ENCODE assay signal across 22 cellular contexts in genomic region chr5:72177538-72177937, GRCh38.
DNase-seq lines count a peak whose midpoint lies in the region; ATAC-seq and TF ChIP-seq lines count a peak whose summit lies in the region.
"Had no signal": no experiment of that assay in that cellular context is flagged by ENCODE, and none has a peak within 500 bp of the region (broad histone marks: within the 10 kb centered on the region; RNA-seq: fewer than 3 reads in every experiment).

No MANE protein-coding gene starts in this region.

- peaks cover 8 to 85% of the 10 kb centered on the region in 2 donors for H3K4me1 ChIP-seq in thoracic aorta (ENCODE audit: control insufficient read depth in 1 of 2, low read depth in 2 of 2)

- H3K9me3 Mint-ChIP-seq in HFFc6, result no peaks in the 10 kb centered on the region
- H3K9me3 Mint-ChIP-seq: activated naive CD4-positive, alpha-beta T cell treated with anti-CD3 and anti-CD28 coated beads, Interleukin-2, amount 50 U/mL, for 72 hours; effector memory CD8-positive, alpha-beta T cell had no signal

- no peak for TF ChIP-seq CTCF in HFFc6 (IDR thresholded peaks at IDR 0.05)
- TF ChIP-seq CTCF in thoracic aorta (IDR thresholded peaks at IDR 0.05), result no peak

- H3K36me3 Mint-ChIP-seq in HFFc6 (ENCODE audit: low read depth), result peaks cover 44% of the 10 kb centered on the region
- H3K36me3 Mint-ChIP-seq: activated naive CD4-positive, alpha-beta T cell treated with anti-CD3 and anti-CD28 coated beads, Interleukin-2, amount 50 U/mL, for 72 hours had no signal

- H3K27ac ChIP-seq in thoracic aorta, result peak overlapping the region; percentile 73 to 96
- H3K27ac ChIP-seq: BLaER1, HL-60, left lung had no signal

- ATAC-seq in GM19395 (IDR thresholded peaks at IDR 0.05; ENCODE audit: unreplicated experiment), result peak; percentile 76
- peak; percentile 86 for ATAC-seq in HG03460 (IDR thresholded peaks at IDR 0.05; ENCODE audit: unreplicated experiment)
- no peak for ATAC-seq in thoracic aorta (ENCODE audit: insufficient number of reproducible peaks, low FRiP score, low read depth)
- no peak for ATAC-seq in GM18519 (IDR thresholded peaks at IDR 0.05; ENCODE audit: low FRiP score, unreplicated experiment)
- ATAC-seq: activated naive CD4-positive, alpha-beta T cell treated with anti-CD3 and anti-CD28 coated beads, Interleukin-2, amount 50 U/mL, for 72 hours; effector memory CD8-positive, alpha-beta T cell; left lung had no signal

- H3K4me3 ChIP-seq in thoracic aorta, result no peak overlapping the region
- H3K4me3 ChIP-seq: BLaER1, left lung had no signal

- H3K9me3 ChIP-seq in thoracic aorta, result no peaks in the 10 kb centered on the region
- H3K9me3 ChIP-seq: BLaER1, left lung had no signal

- no peaks in the 10 kb centered on the region for H3K36me3 ChIP-seq in thoracic aorta
- H3K36me3 ChIP-seq: left lung had no signal

- H3K27me3 Mint-ChIP-seq in HFFc6 (ENCODE audit: insufficient read depth), result peaks cover 5% of the 10 kb centered on the region

- peaks cover 43% of the 10 kb centered on the region for H3K4me1 Mint-ChIP-seq in HFFc6 (ENCODE audit: low read depth)

- no peaks in the 10 kb centered on the region for H3K27me3 ChIP-seq in thoracic aorta (replicated peaks; ENCODE audit: insufficient read depth)
- H3K27me3 ChIP-seq: BLaER1 had no signal

- H3K4me3 Mint-ChIP-seq in HFFc6, result no peak overlapping the region
- H3K4me3 Mint-ChIP-seq: effector memory CD8-positive, alpha-beta T cell had no signal

- peak overlapping the region; percentile 16 for H3K27ac Mint-ChIP-seq in HFFc6
- H3K27ac Mint-ChIP-seq: effector memory CD8-positive, alpha-beta T cell had no signal

- DNase-seq in HFFc6 (no peak), thoracic aorta (ENCODE audit: low spot score) (no peak), SKM-1 (lab: John Stamatoyannopoulos, UW; ENCODE audit: unreplicated experiment) (no peak)
- DNase-seq in activated CD4-positive, alpha-beta T cell treated with anti-CD3 and anti-CD28 coated beads for 4 hours, result no peak
- DNase-seq: activated CD4-positive, alpha-beta T cell treated with anti-CD3 and anti-CD28 coated beads for 48 hours; DMS53; effector memory CD8-positive, alpha-beta T cell; HCEC 1CT; KG1; left lung; NCI-H1417; NCI-H2227 treated with DMSO at 0.1 percent for 48 hours; posterior cingulate gyrus; SHP77; small intestine; stimulated activated naive CD4-positive, alpha-beta T cell had no signal

Comparison
In these comparisons a context has a peak if more than half of its experiments do, and no peak if none do; other contexts are left out.
1. ATAC-seq: peak in GM19395 (single experiment) and HG03460 (single experiment); none in thoracic aorta (single experiment) and GM18519 (single experiment).